Comparison of ENCODE assay signal across 11 cellular contexts in genomic region chr10:29947701-29948060, GRCh38.
DNase-seq lines count a peak whose midpoint lies in the region; ATAC-seq, FAIRE-seq and TF ChIP-seq lines count a peak whose summit lies in the region.
"Had no signal": no experiment of that assay in that cellular context is flagged by ENCODE, and none has a peak within 500 bp of the region (broad histone marks: within the 10 kb centered on the region; RNA-seq: fewer than 3 reads in every experiment).

No MANE protein-coding gene starts in this region.

- 70% methylated on average over 2 of the region's 2 CpGs for WGBS in esophagus muscularis mucosa
- WGBS in mesendoderm (ENCODE audit: extremely low coverage, insufficient coverage, low lambda C conversion rate) = no CpG with 5 or more reads among the region's 2 CpGs

- no peak overlapping the region for H3K18ac ChIP-seq in mesendoderm (ENCODE audit: low read length)

- DNase-seq in adipocyte (ENCODE audit: low read depth) = peak; percentile 19
- DNase-seq in esophagus muscularis mucosa (ENCODE audit: extremely low spot score) = no peak
- DNase-seq in mesendoderm = peak; percentile 49
- DNase-seq in urothelium cell line (ENCODE audit: low spot score) = peak; percentile 33
- no peak for DNase-seq in stimulated activated CD4-positive, alpha-beta T cell treated with anti-CD3 and anti-CD28 coated beads, Interleukin-4, amount 100 ng/mL, for 4 hours
- DNase-seq: activated naive CD4-positive, alpha-beta T cell; effector CD4-positive, alpha-beta T cell; NCI-H69 had no signal

- H3K4ac ChIP-seq in mesendoderm (ENCODE audit: low read depth, low read length) = no peak overlapping the region

- TF ChIP-seq POLR2A in esophagus muscularis mucosa (IDR thresholded peaks at IDR 0.05; ENCODE audit: low read depth) = no peak

- no peak overlapping the region for H2BK120ac ChIP-seq in mesendoderm (ENCODE audit: low read depth, low read length)

- TF ChIP-seq EP300 in esophagus muscularis mucosa (IDR thresholded peaks at IDR 0.05) = peak; percentile 32

- no peaks in the 10 kb centered on the region for H3K9me3 ChIP-seq in adipocyte (ENCODE audit: control insufficient read depth, low read length)
- H3K9me3 ChIP-seq in esophagus muscularis mucosa = no peaks in the 10 kb centered on the region
- H3K9me3 ChIP-seq: Caco-2 had no signal

- no peak overlapping the region for H3K23ac ChIP-seq in mesendoderm (ENCODE audit: low read length)

- peak overlapping the region; percentile 81 to 87 (median 84) for H3K27ac ChIP-seq in esophagus muscularis mucosa (replicated peaks in 1 of 4)
- no peak overlapping the region for H3K27ac ChIP-seq in mesendoderm (ENCODE audit: low read depth, low read length)

- no peak overlapping the region for H3K4me2 ChIP-seq in mesendoderm (ENCODE audit: low read length)

- no peak overlapping the region for H4K8ac ChIP-seq in mesendoderm (ENCODE audit: low read depth, low read length)

- no peak overlapping the region for H3K56ac ChIP-seq in mesendoderm (ENCODE audit: low read length)

- ATAC-seq in HG03175 (IDR thresholded peaks at IDR 0.05; ENCODE audit: unreplicated experiment) = no peak
- no peak for ATAC-seq in HG02852 (IDR thresholded peaks at IDR 0.05; ENCODE audit: unreplicated experiment)

- H2AK5ac ChIP-seq in mesendoderm (ENCODE audit: low read length) = no peak overlapping the region

- H3K79me2 ChIP-seq in mesendoderm (ENCODE audit: control insufficient read depth, insufficient read depth, low read length) = no peaks in the 10 kb centered on the region

- H4K5ac ChIP-seq in mesendoderm (ENCODE audit: low read length) = no peak overlapping the region

- H3K4me3 ChIP-seq in adipocyte (ENCODE audit: low read length) (peak overlapping the region; percentile 10), esophagus muscularis mucosa (peak overlapping the region in 1 of 4 donors; percentile 39), mesendoderm (ENCODE audit: low read length) (no peak overlapping the region)

- no peaks in the 10 kb centered on the region for H3K27me3 ChIP-seq in adipocyte (replicated peaks; ENCODE audit: control insufficient read depth, insufficient read depth, low read length)
- no peaks in the 10 kb centered on the region for H3K27me3 ChIP-seq in esophagus muscularis mucosa
- H3K27me3 ChIP-seq in mesendoderm (ENCODE audit: insufficient read depth, low read length, poor library complexity) = no peaks in the 10 kb centered on the region

- no peaks in the 10 kb centered on the region for H3K79me1 ChIP-seq in mesendoderm (ENCODE audit: low read length)

- peak in 2 of 3 experiments; percentile 13 to 30 for TF ChIP-seq CTCF in esophagus muscularis mucosa (IDR thresholded peaks at IDR 0.05)

- no peaks in the 10 kb centered on the region for H3K36me3 ChIP-seq in adipocyte (ENCODE audit: control insufficient read depth, insufficient read depth, low read length, severe bottlenecking)
- no peaks in the 10 kb centered on the region for H3K36me3 ChIP-seq in esophagus muscularis mucosa
- no peaks in the 10 kb centered on the region for H3K36me3 ChIP-seq in mesendoderm (ENCODE audit: control insufficient read depth, insufficient read depth, low read length)

- H3K4me1 ChIP-seq in adipocyte (ENCODE audit: control insufficient read depth, insufficient read depth, low read length) (peaks cover 59% of the 10 kb centered on the region), esophagus muscularis mucosa (peaks cover 38 to 72% (median 66%) of the 10 kb centered on the region in 4 donors), mesendoderm (ENCODE audit: control insufficient read depth, low read depth, low read length) (no peaks in the 10 kb centered on the region)

- no peak overlapping the region for H2BK15ac ChIP-seq in mesendoderm (replicated peaks; ENCODE audit: low read depth)

- H3K9ac ChIP-seq in adipocyte (ENCODE audit: low read length) (peak overlapping the region; percentile 76), mesendoderm (ENCODE audit: low read length) (no peak overlapping the region)

- H2BK5ac ChIP-seq in mesendoderm (ENCODE audit: low read length) = no peak overlapping the region

- intact Hi-C loops in esophagus muscularis mucosa (cut with DNase I) = no loop called here

- peak; percentile 66 for FAIRE-seq in urothelium cell line (lab: Jason Lieb, UNC)

Comparison
In these comparisons a context has a peak if more than half of its experiments do, and no peak if none do; other contexts are left out.
1. DNase-seq: peak in adipocyte (single experiment), mesendoderm (single experiment) and urothelium cell line (single experiment); none in esophagus muscularis mucosa (single experiment) and stimulated activated CD4-positive, alpha-beta T cell treated with anti-CD3 and anti-CD28 coated beads, Interleukin-4, amount 100 ng/mL, for 4 hours (0 of 2).